Comparison of ENCODE assay signal across 19 cellular contexts in the genomic region with DNA sequence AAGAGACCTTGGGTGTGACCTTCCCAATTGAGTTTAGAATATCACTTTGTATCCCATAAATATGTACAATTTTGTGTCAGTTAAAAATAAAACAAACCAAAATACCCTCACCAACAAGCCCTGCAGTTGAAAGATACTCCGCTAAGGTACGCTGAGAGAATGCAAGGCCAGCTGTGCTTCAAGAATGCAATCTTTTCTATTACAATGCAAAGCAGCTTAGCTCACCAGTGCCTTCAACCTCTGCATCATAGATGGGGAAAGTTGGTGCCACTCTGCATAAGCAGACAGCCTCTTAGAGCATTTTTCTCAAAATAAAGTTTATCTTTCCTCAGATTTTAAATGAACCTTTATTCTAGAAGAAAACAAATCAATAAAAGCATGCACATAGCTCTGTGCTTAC.
"Had no signal": no experiment of that assay in that cellular context is flagged by ENCODE, and none has a peak within 500 bp of the region (broad histone marks: within the 10 kb centered on the region; RNA-seq: fewer than 3 reads in every experiment).

No MANE protein-coding gene starts in this region.

- H3K4me1 ChIP-seq: esophagus muscularis mucosa, gastrocnemius medialis, psoas muscle, right lobe of liver, spleen had no signal

- H3K4me3 Mint-ChIP-seq: dendritic cell treated with granulocyte-macrophage colony-stimulating factor and Interleukin-4, amounts not matched to agents 40 ng/mL and 50 ng/mL, for 4 days; effector memory CD8-positive, alpha-beta T cell; naive thymus-derived CD4-positive, alpha-beta T cell; nephron progenitor cell had no signal

- H3K36me3 ChIP-seq: esophagus muscularis mucosa, gastrocnemius medialis, neutrophil, right lobe of liver, spleen had no signal

- H3K9me3 ChIP-seq: esophagus muscularis mucosa, gastrocnemius medialis, neutrophil, psoas muscle, right lobe of liver had no signal

- H3K27ac ChIP-seq: epithelial cell of prostate, esophagus muscularis mucosa, gastrocnemius medialis, neutrophil, psoas muscle, right lobe of liver, spleen had no signal

- H3K4me1 Mint-ChIP-seq: naive thymus-derived CD4-positive, alpha-beta T cell had no signal

- H3K27me3 ChIP-seq: gastrocnemius medialis, neutrophil, right lobe of liver, spleen had no signal

- H3K4me3 ChIP-seq: esophagus muscularis mucosa, gastrocnemius medialis, lung, psoas muscle, right lobe of liver, spleen had no signal

- H3K9me3 Mint-ChIP-seq: dendritic cell treated with granulocyte-macrophage colony-stimulating factor and Interleukin-4, amounts not matched to agents 40 ng/mL and 50 ng/mL, for 4 days; effector memory CD8-positive, alpha-beta T cell had no signal

- DNase-seq: effector memory CD8-positive, alpha-beta T cell; gastrocnemius medialis; glutamatergic neuron; left colon; left ventricle myocardium superior; naive thymus-derived CD4-positive, alpha-beta T cell; nephron progenitor cell; psoas muscle; retina; right lobe of liver; spleen; stimulated activated CD4-positive, alpha-beta T cell treated with anti-CD3 and anti-CD28 coated beads, Interleukin-2, amount 100 ng/mL, for 24 hours; stimulated activated naive CD4-positive, alpha-beta T cell; trophoblast cell had no signal

- H3K27ac Mint-ChIP-seq: dendritic cell treated with granulocyte-macrophage colony-stimulating factor and Interleukin-4, amounts not matched to agents 40 ng/mL and 50 ng/mL, for 4 days; effector memory CD8-positive, alpha-beta T cell; naive thymus-derived CD4-positive, alpha-beta T cell; nephron progenitor cell had no signal

- H3K36me3 Mint-ChIP-seq: naive thymus-derived CD4-positive, alpha-beta T cell had no signal

- H3K27me3 Mint-ChIP-seq: dendritic cell treated with granulocyte-macrophage colony-stimulating factor and Interleukin-4, amounts not matched to agents 40 ng/mL and 50 ng/mL, for 4 days; effector memory CD8-positive, alpha-beta T cell had no signal
